Comparison of ENCODE assay signal across 1 cellular context in the genomic region with DNA sequence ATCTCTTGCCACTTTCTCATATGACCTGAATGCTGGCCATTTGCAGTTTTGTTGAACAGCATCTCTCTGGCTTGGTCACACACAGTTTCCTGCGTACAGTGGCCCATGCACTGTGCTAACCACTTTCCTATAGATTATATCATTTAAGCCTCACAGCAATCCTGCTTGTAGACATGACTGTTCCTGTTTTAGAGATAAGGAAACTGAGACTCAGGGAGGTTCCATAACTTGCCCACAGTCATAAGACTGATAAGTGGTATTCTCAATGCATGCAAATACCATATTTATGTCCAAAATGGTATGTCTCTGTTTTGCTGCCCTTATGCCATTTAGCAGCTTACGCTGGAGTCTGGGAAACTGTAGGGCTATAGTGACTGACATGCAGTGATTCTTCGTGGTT.
TF ChIP-seq lines count a peak whose summit lies in the region.

No MANE protein-coding gene starts in this region.

TF ChIP-seq in K562, 482 proteins besides CTCF, POLR2A, EP300 and RAD21 (continued from another document):
- TF ChIP-seq, protein P1, sequence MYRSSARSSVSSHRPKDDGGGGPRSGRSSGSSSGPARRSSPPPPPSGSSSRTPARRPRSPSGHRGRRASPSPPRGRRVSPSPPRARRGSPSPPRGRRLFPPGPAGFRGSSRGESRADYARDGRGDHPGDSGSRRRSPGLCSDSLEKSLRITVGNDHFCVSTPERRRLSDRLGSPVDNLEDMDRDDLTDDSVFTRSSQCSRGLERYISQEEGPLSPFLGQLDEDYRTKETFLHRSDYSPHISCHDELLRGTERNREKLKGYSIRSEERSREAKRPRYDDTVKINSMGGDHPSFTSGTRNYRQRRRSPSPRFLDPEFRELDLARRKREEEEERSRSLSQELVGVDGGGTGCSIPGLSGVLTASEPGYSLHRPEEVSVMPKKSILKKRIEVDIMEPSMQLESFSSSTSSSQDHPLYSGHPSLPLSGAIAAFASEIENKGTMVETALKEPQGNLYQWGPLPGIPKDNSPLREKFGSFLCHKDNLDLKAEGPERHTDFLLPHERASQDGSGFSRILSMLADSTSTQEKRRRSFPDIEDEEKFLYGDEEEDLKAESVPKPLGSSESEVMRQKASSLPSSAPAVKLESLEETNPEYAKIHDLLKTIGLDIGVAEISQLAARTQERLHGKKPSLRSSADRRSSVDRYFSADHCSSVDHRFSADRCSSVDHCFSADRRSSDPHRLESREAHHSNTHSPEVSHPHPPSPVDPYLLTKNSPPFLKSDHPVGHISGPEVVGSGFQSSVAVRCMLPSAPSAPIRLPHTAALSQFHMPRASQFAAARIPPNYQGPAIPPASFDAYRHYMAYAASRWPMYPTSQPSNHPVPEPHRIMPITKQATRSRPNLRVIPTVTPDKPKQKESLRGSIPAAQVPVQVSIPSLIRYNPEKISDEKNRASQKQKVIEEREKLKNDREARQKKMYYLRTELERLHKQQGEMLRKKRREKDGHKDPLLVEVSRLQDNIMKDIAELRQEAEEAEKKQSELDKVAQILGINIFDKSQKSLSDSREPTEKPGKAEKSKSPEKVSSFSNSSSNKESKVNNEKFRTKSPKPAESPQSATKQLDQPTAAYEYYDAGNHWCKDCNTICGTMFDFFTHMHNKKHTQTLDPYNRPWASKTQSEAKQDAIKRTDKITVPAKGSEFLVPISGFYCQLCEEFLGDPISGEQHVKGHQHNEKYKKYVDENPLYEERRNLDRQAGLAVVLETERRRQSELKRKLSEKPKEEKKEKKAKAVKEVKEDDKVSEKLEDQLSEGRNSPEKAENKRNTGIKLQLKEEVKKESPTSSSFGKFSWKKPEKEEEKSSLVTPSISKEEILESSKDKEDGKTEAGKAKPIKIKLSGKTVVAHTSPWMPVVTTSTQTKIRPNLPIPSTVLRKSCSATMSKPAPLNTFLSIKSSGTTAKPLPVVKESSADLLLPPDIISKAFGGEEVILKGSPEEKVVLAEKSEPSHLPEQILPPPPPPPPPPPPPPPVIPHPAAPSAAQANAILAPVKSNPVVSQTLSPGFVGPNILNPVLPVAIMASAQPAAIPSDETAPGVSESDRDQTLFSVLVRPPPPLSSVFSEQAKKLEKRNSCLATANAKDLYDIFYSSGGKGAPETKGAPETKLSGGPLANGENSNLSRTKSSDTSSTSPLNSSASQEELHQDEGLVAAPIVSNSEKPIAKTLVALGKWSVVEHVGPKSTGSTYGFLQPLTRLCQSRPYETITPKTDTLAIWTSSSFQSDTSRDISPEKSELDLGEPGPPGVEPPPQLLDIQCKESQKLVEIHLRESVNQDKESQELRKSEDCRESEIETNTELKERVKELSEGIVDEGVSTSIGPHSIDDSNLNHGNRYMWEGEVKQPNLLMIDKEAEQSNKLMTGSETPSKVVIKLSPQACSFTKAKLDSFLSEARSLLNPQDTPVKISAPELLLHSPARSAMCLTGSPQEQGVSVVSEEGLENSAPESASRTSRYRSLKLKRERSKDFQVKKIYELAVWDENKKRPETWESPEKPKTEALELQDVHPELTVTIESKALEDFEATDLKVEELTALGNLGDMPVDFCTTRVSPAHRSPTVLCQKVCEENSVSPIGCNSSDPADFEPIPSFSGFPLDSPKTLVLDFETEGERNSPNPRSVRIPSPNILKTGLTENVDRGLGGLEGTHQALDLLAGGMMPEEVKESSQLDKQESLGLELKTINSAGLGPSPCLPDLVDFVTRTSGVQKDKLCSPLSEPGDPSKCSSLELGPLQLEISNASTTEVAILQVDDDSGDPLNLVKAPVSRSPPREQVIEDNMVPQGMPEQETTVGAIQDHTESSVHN (IDR thresholded peaks at IDR 0.05; ENCODE audit: borderline replicate concordance in 1 of 2, low read depth in 1 of 2), result no peak
- TF ChIP-seq, protein P2, sequence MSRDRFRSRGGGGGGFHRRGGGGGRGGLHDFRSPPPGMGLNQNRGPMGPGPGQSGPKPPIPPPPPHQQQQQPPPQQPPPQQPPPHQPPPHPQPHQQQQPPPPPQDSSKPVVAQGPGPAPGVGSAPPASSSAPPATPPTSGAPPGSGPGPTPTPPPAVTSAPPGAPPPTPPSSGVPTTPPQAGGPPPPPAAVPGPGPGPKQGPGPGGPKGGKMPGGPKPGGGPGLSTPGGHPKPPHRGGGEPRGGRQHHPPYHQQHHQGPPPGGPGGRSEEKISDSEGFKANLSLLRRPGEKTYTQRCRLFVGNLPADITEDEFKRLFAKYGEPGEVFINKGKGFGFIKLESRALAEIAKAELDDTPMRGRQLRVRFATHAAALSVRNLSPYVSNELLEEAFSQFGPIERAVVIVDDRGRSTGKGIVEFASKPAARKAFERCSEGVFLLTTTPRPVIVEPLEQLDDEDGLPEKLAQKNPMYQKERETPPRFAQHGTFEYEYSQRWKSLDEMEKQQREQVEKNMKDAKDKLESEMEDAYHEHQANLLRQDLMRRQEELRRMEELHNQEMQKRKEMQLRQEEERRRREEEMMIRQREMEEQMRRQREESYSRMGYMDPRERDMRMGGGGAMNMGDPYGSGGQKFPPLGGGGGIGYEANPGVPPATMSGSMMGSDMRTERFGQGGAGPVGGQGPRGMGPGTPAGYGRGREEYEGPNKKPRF (IDR thresholded peaks at IDR 0.05; ENCODE audit: low read depth, low read length), result no peak
- TF ChIP-seq MYC (IDR thresholded peaks at IDR 0.05; ENCODE audit: low read depth, low read length) (peak; percentile 38; the same call in 1 of the 2 replicates), MYC (CRISPR knock-in tag; IDR thresholded peaks at IDR 0.05; ENCODE audit: borderline replicate concordance, low read depth) (no peak), FOXK2 (conservative IDR thresholded peaks at IDR 0.05 in 1 of 2, IDR thresholded peaks at IDR 0.05 in 1 of 2; ENCODE audit: low read depth in 2 of 2) (no peak), CHD1 (IDR thresholded peaks at IDR 0.05; ENCODE audit: low read length) (no peak), CBFA2T2 (conservative IDR thresholded peaks at IDR 0.05) (peak; percentile 37; the same call in 1 of the 2 replicates), MIER1 (IDR thresholded peaks at IDR 0.05; ENCODE audit: low read depth) (no peak), NCOR1 (IDR thresholded peaks at IDR 0.05) (peak; percentile 21; the same call in 1 of the 2 replicates), ZNF224 (CRISPR knock-in tag; IDR thresholded peaks at IDR 0.05) (no peak), ZNF239 (CRISPR knock-in tag; IDR thresholded peaks at IDR 0.05) (peak; percentile 21; the same call in 1 of the 2 replicates), GATA2 (CRISPR knock-in tag; IDR thresholded peaks at IDR 0.05) (peak; percentile 30; the same call in 1 of the 2 replicates), MTA2 (IDR thresholded peaks at IDR 0.05; ENCODE audit: low read depth) (no peak), ZNF586 (CRISPR knock-in tag; conservative IDR thresholded peaks at IDR 0.05) (no peak)
TF ChIP-seq in K562: peak in this region for 17.
